Comparison of ENCODE assay signal across 13 cellular contexts in genomic region chr3:129648331-129648730, GRCh38. TPM values are rescaled to one million over a fixed set of nuclear protein-coding genes. Genes with fewer than 3 reads are reported as not detected.
DNase-seq lines count a peak whose midpoint lies in the region; ATAC-seq and TF ChIP-seq lines count a peak whose summit lies in the region.
"Had no signal": no experiment of that assay in that cellular context is flagged by ENCODE, and none has a peak within 500 bp of the region (broad histone marks: within the 10 kb centered on the region; RNA-seq: fewer than 3 reads in every experiment).

No MANE protein-coding gene starts in this region.

- H3K4me1 ChIP-seq in GM23338 (ENCODE audit: insufficient read depth), result peaks cover 25% of the 10 kb centered on the region
- H3K4me1 ChIP-seq in thyroid gland, result peaks cover 17 to 31% of the 10 kb centered on the region in 2 donors

- ATAC-seq in GM23338, result no peak
- no peak for ATAC-seq in activated T-helper 17 cell treated with anti-CD3 and anti-CD28 coated beads, Interleukin-2, amount 50 U/mL, for 72 hours (replicated peaks)
- ATAC-seq: A549, GM12878 had no signal

- H4K20me1 ChIP-seq in GM23338 (replicated peaks; ENCODE audit: insufficient read depth), result no peaks in the 10 kb centered on the region

- H3K27ac ChIP-seq in GM23338 (ENCODE audit: low read depth) (peak overlapping the region; percentile 32; the same call in 1 of the 2 replicates), thyroid gland (peak overlapping the region; percentile 1 to 69 (median 57))
- H3K27ac ChIP-seq: GM23248 had no signal

- H3F3A ChIP-seq in GM23338 (replicated peaks; ENCODE audit: low read depth), result 0 out of 2 replicates have a peak, but pooled peaks cover 5% of the 10 kb centered on the region

- TF ChIP-seq CTCF in GM23338 (conservative IDR thresholded peaks at IDR 0.05; ENCODE audit: low read depth in 2 of 2) (no peak), brain (conservative IDR thresholded peaks at IDR 0.05) (no peak), thyroid gland (IDR thresholded peaks at IDR 0.05) (no peak), HFFc6 (IDR thresholded peaks at IDR 0.05) (no peak)

- H3K4me1 Mint-ChIP-seq in GM23338, result peaks cover 45% of the 10 kb centered on the region
- peaks cover 51% of the 10 kb centered on the region for H3K4me1 Mint-ChIP-seq in brain
- peaks cover 39% of the 10 kb centered on the region for H3K4me1 Mint-ChIP-seq in HFFc6 (ENCODE audit: low read depth)
- H3K4me1 Mint-ChIP-seq in activated T-helper 17 cell treated with anti-CD3 and anti-CD28 coated beads, Interleukin-2, amount 50 U/mL, for 72 hours, result no peaks in the 10 kb centered on the region

- H2AFZ ChIP-seq in GM23338, result no peak overlapping the region
- H2AFZ ChIP-seq: GM23248 had no signal

- H3K9me3 ChIP-seq in thyroid gland, result no peaks in the 10 kb centered on the region
- H3K9me3 ChIP-seq: A549, Caco-2 had no signal

- TF ChIP-seq POLR2A in thyroid gland (IDR thresholded peaks at IDR 0.05), result no peak

- H3K4me3 ChIP-seq in GM23338 (no peak overlapping the region), thyroid gland (replicated peaks in 1 of 3) (no peak overlapping the region)
- H3K4me3 ChIP-seq: A549, GM12878, GM23248 had no signal

- H3K27me3 ChIP-seq in GM23338 (ENCODE audit: insufficient read depth) (no peaks in the 10 kb centered on the region), thyroid gland (no peaks in the 10 kb centered on the region)

- H3K9me3 Mint-ChIP-seq in GM23338 (no peaks in the 10 kb centered on the region), brain (no peaks in the 10 kb centered on the region), HFFc6 (no peaks in the 10 kb centered on the region)
- no peaks in the 10 kb centered on the region for H3K9me3 Mint-ChIP-seq in activated T-helper 17 cell treated with anti-CD3 and anti-CD28 coated beads, Interleukin-2, amount 50 U/mL, for 72 hours
- H3K9me3 Mint-ChIP-seq: CD8-positive, alpha-beta memory T cell had no signal

- 29 to 32% methylated on average over 3 of the region's 3 CpGs for WGBS in thyroid gland, 2 donors

- intact Hi-C loops in thyroid gland (cut with DNase I), result no loop called here

- DNase-seq in DMS79 (lab: John Stamatoyannopoulos, UW) (peak; percentile 88), GM23338 (ENCODE audit: low spot score) (no peak), thyroid gland (peak; percentile 44 to 47), HFFc6 (no peak)
- DNase-seq: Caco-2; CD8-positive, alpha-beta memory T cell; DMS53; GM23248; H7 had no signal

- 0 out of 2 replicates have a peak overlapping the region, but pooled peaks have one; percentile 5 for H3K4me2 ChIP-seq in GM23338
- H3K4me2 ChIP-seq: A549 had no signal

- H3K27me3 Mint-ChIP-seq in GM23338 (ENCODE audit: insufficient read depth, low read depth, poor library complexity) (no peaks in the 10 kb centered on the region), brain (no peaks in the 10 kb centered on the region), HFFc6 (ENCODE audit: insufficient read depth) (no peaks in the 10 kb centered on the region)
- H3K27me3 Mint-ChIP-seq in activated T-helper 17 cell treated with anti-CD3 and anti-CD28 coated beads, Interleukin-2, amount 50 U/mL, for 72 hours, result no peaks in the 10 kb centered on the region

- no peaks in the 10 kb centered on the region for H3K36me3 ChIP-seq in GM23338 (ENCODE audit: insufficient read depth)
- no peaks in the 10 kb centered on the region for H3K36me3 ChIP-seq in thyroid gland

- no peaks in the 10 kb centered on the region for H3K79me2 ChIP-seq in GM23338 (replicated peaks; ENCODE audit: insufficient read depth)

- peak overlapping the region; percentile 17 for H3K27ac Mint-ChIP-seq in GM23338
- H3K27ac Mint-ChIP-seq in brain, result peak overlapping the region in 3 of 5 experiments; percentile 17 to 42 (median 30)
- no peak overlapping the region for H3K27ac Mint-ChIP-seq in HFFc6
- no peak overlapping the region for H3K27ac Mint-ChIP-seq in activated T-helper 17 cell treated with anti-CD3 and anti-CD28 coated beads, Interleukin-2, amount 50 U/mL, for 72 hours
- H3K27ac Mint-ChIP-seq: CD8-positive, alpha-beta memory T cell had no signal

- no peaks in the 10 kb centered on the region for H3K9me2 ChIP-seq in GM23338 (ENCODE audit: insufficient read depth)

- H3K4me3 Mint-ChIP-seq in GM23338 (no peak overlapping the region), brain (peak overlapping the region in 1 of 5 experiments; percentile 12), HFFc6 (no peak overlapping the region)
- H3K4me3 Mint-ChIP-seq in activated T-helper 17 cell treated with anti-CD3 and anti-CD28 coated beads, Interleukin-2, amount 50 U/mL, for 72 hours, result no peak overlapping the region
- H3K4me3 Mint-ChIP-seq: CD8-positive, alpha-beta memory T cell had no signal

- H3K36me3 Mint-ChIP-seq in GM23338 (ENCODE audit: low read depth), result no peaks in the 10 kb centered on the region
- peaks cover 9% of the 10 kb centered on the region for H3K36me3 Mint-ChIP-seq in brain
- no peaks in the 10 kb centered on the region for H3K36me3 Mint-ChIP-seq in HFFc6 (ENCODE audit: low read depth)
- peaks cover 33% of the 10 kb centered on the region for H3K36me3 Mint-ChIP-seq in activated T-helper 17 cell treated with anti-CD3 and anti-CD28 coated beads, Interleukin-2, amount 50 U/mL, for 72 hours (ENCODE audit: low read depth)

TF ChIP-seq in GM23338, 12 proteins besides CTCF, POLR2A, EP300 and RAD21 (continues in another document):
- TF ChIP-seq ZNF114 (CRISPR knock-in tag; IDR thresholded peaks at IDR 0.05), result no peak
- no peak for TF ChIP-seq NANOG (IDR thresholded peaks at IDR 0.05; ENCODE audit: borderline replicate concordance)
- no peak for TF ChIP-seq EZH2phosphoT487 (IDR thresholded peaks at IDR 0.05; ENCODE audit: unreplicated experiment)
- TF ChIP-seq JUNB (IDR thresholded peaks at IDR 0.05; ENCODE audit: unreplicated experiment), result no peak
- no peak for TF ChIP-seq ZNF331 (CRISPR knock-in tag; IDR thresholded peaks at IDR 0.05; ENCODE audit: low read depth)
- no peak for TF ChIP-seq CREB1 (CRISPR knock-in tag; IDR thresholded peaks at IDR 0.05; ENCODE audit: low read depth)
- TF ChIP-seq POLR2AphosphoS5 (IDR thresholded peaks at IDR 0.05; ENCODE audit: low read depth), result no peak
- TF ChIP-seq EZH2 (IDR thresholded peaks at IDR 0.05; ENCODE audit: low read depth, unreplicated experiment), result no peak
- TF ChIP-seq, protein P1, sequence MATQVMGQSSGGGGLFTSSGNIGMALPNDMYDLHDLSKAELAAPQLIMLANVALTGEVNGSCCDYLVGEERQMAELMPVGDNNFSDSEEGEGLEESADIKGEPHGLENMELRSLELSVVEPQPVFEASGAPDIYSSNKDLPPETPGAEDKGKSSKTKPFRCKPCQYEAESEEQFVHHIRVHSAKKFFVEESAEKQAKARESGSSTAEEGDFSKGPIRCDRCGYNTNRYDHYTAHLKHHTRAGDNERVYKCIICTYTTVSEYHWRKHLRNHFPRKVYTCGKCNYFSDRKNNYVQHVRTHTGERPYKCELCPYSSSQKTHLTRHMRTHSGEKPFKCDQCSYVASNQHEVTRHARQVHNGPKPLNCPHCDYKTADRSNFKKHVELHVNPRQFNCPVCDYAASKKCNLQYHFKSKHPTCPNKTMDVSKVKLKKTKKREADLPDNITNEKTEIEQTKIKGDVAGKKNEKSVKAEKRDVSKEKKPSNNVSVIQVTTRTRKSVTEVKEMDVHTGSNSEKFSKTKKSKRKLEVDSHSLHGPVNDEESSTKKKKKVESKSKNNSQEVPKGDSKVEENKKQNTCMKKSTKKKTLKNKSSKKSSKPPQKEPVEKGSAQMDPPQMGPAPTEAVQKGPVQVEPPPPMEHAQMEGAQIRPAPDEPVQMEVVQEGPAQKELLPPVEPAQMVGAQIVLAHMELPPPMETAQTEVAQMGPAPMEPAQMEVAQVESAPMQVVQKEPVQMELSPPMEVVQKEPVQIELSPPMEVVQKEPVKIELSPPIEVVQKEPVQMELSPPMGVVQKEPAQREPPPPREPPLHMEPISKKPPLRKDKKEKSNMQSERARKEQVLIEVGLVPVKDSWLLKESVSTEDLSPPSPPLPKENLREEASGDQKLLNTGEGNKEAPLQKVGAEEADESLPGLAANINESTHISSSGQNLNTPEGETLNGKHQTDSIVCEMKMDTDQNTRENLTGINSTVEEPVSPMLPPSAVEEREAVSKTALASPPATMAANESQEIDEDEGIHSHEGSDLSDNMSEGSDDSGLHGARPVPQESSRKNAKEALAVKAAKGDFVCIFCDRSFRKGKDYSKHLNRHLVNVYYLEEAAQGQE (IDR thresholded peaks at IDR 0.05; ENCODE audit: unreplicated experiment), result no peak

RNA-seq across cellular contexts. Expression of gene PLXND1, which starts 41.9 kb away (rescaled TPM):
- total RNA-seq in GM23338 (2014; rRNA removed; shearing (Covaris generic)), result 30.7 and 60.4 TPM in 2 replicates
- polyA plus RNA-seq in GM23338 (2016; fragmentation: Nextera tagmentation; extraction: Ambion mirVana) (13.3 and 14.7 TPM in 2 replicates), brain (ENCODE audit: insufficient read depth, low read depth, low replicate concordance) (151 TPM)
- 10 to 100 TPM; 50.7 to 69.8 (median 60.8) TPM for total RNA-seq in thyroid gland
- 100 to 1,000 TPM in 5 of 6 experiments, 10 to 100 TPM in 1; 86.7 to 118 (median 108) TPM for total RNA-seq in HFFc6 (2021; fragmentation: NEBNext Ultra II Directional; extraction: Animal tissue kit (Norgen Biotek cat#: 25700))
- 1 to 10 TPM; 6.2 to 7.4 TPM for total RNA-seq in activated T-helper 17 cell treated with anti-CD3 and anti-CD28 coated beads, Interleukin-2, amount 50 U/mL, for 72 hours

Comparison
In these comparisons a context has a peak if more than half of its experiments do, and no peak if none do; other contexts are left out.
1. DNase-seq: peak in DMS79 (single experiment) and thyroid gland (2 of 2); none in GM23338 (single experiment) and HFFc6 (single experiment).
2. H3K27ac Mint-ChIP-seq: peak in GM23338 (single experiment) and brain (3 of 5); none in HFFc6 (single experiment) and activated T-helper 17 cell treated with anti-CD3 and anti-CD28 coated beads, Interleukin-2, amount 50 U/mL, for 72 hours (single experiment).